10 cellular contexts compared by ENCODE assay signal in the genomic region with DNA sequence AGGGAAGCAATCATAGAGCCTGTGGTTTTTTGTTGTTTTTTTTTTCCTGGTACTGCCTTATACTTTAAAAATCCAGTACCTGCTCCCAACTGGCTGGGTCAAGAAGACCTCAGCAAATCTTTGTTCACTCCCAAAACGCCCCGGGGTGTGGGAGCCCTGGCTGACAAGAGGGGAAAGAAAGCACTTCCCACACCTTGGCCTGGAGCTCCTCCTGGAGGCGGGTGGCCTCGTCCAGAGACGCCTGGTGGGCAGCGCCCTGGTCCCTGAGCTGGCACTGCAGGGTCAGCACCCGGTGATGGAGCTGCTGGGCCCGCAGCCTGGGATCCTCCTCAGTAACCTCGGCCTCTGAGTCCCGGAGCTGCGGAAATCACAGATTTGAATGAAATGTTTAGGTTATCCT. TPM values are rescaled to one million over a fixed set of nuclear protein-coding genes. Genes with fewer than 3 reads are reported as not detected.
DNase-seq lines count a peak whose midpoint lies in the region; ATAC-seq and TF ChIP-seq lines count a peak whose summit lies in the region.
"Had no signal": no experiment of that assay in that cellular context is flagged by ENCODE, and none has a peak within 500 bp of the region (broad histone marks: within the 10 kb centered on the region; RNA-seq: fewer than 3 reads in every experiment).

No MANE protein-coding gene starts in this region.

- H3K36me3 ChIP-seq in esophagus muscularis mucosa (no peaks in the 10 kb centered on the region), prostate gland (no peaks in the 10 kb centered on the region)

- DNase-seq in ACHN (peak; percentile 33), GM03348 (ENCODE audit: low spot score) (peak; percentile 39), NCI-H526 treated with DMSO at 0.1 percent for 48 hours (lab: John Stamatoyannopoulos, UW) (peak; percentile 22), foreskin keratinocyte (peak in 1 of 2 donors; percentile 1), esophagus muscularis mucosa (ENCODE audit: extremely low spot score) (no peak), prostate gland (ENCODE audit: low spot score) (no peak), HCEC 1CT (no peak)
- DNase-seq: activated T-cell treated with anti-CD3 and anti-CD28 coated beads, Interleukin-2, amount 50 U/mL, for 48 hours had no signal

- H3K9me3 ChIP-seq in esophagus muscularis mucosa (peaks cover 0 to 9% (median 4%) of the 10 kb centered on the region in 4 donors), prostate gland (no peaks in the 10 kb centered on the region)

- peak; percentile 43 for TF ChIP-seq CTCF in foreskin keratinocyte (conservative IDR thresholded peaks at IDR 0.05)
- peak in 1 of 3 experiments; percentile 27 for TF ChIP-seq CTCF in esophagus muscularis mucosa (IDR thresholded peaks at IDR 0.05)
- peak in 1 of 4 experiments; percentile 14 for TF ChIP-seq CTCF in prostate gland (IDR thresholded peaks at IDR 0.05)

- ATAC-seq in foreskin keratinocyte (no peak), GM18502 (IDR thresholded peaks at IDR 0.05; ENCODE audit: poor library complexity, unreplicated experiment) (no peak)

- H3K27ac ChIP-seq in foreskin keratinocyte (no peak overlapping the region), esophagus muscularis mucosa (replicated peaks in 1 of 4) (no peak overlapping the region), prostate gland (no peak overlapping the region)
- H3K27ac ChIP-seq: KMS-11 had no signal

- TF ChIP-seq EP300 in esophagus muscularis mucosa (IDR thresholded peaks at IDR 0.05), result no peak

- intact Hi-C loops in esophagus muscularis mucosa (cut with DNase I), result loop anchor here (10.0 kb wide), 1 partner anchor 155 kb away; no protein-coding TSS in a partner anchor
- intact Hi-C loops in prostate gland (cut with DNase I), result loop anchor here (2.0 kb wide), 1 partner anchor 157 kb away; no protein-coding TSS in a partner anchor

- H3K4me1 ChIP-seq in foreskin keratinocyte (no peaks in the 10 kb centered on the region), esophagus muscularis mucosa (peaks cover 0 to 3% (median 0%) of the 10 kb centered on the region in 4 donors), prostate gland (replicated peaks) (no peaks in the 10 kb centered on the region)

- in situ Hi-C loops in ACHN (cut with HindIII; ENCODE audit: low pct_ligation_motif_present, low pct_unique_long_range_greater_than_20kb, low sequenced_read_pairs), result no loop called here

- H3K27me3 ChIP-seq in foreskin keratinocyte, result no peaks in the 10 kb centered on the region
- peaks cover 0 to 60% (median 0%) of the 10 kb centered on the region in 4 donors for H3K27me3 ChIP-seq in esophagus muscularis mucosa
- H3K27me3 ChIP-seq in prostate gland (replicated peaks; ENCODE audit: insufficient read depth), result peaks cover 4% of the 10 kb centered on the region

- no peak for TF ChIP-seq POLR2A in esophagus muscularis mucosa (IDR thresholded peaks at IDR 0.05; ENCODE audit: low read depth)
- TF ChIP-seq POLR2A in prostate gland (IDR thresholded peaks at IDR 0.05), result no peak

- 14% methylated on average over 11 of the region's 11 CpGs for WGBS in esophagus muscularis mucosa
- 21% methylated on average over 11 of the region's 11 CpGs for WGBS in prostate gland

- no peak overlapping the region for H3K4me3 ChIP-seq in esophagus muscularis mucosa
- no peak overlapping the region for H3K4me3 ChIP-seq in prostate gland

RNA-seq across cellular contexts. Expression of a gene that starts 38.2 kb away (rescaled TPM):
- not detected in 2 replicates for total RNA-seq in foreskin keratinocyte
- polyA plus RNA-seq in foreskin keratinocyte, result not detected in 2 replicates
- total RNA-seq in esophagus muscularis mucosa, result under 1 TPM; 0.11 to 0.42 (median 0.26) TPM
- 1 to 10 TPM in 1 of 2 donors, under 1 TPM in 1; 0.87 to 2.8 TPM for total RNA-seq in prostate gland

Comparison
In these comparisons a context has a peak if more than half of its experiments do, and no peak if none do; other contexts are left out.
1. DNase-seq: peak in ACHN (single experiment), GM03348 (single experiment) and NCI-H526 treated with DMSO at 0.1 percent for 48 hours (single experiment); none in esophagus muscularis mucosa (single experiment), prostate gland (single experiment) and HCEC 1CT (single experiment).